Comparison of ENCODE assay signal across 8 cellular contexts in genomic region chr3:49104427-49105291, GRCh38. TPM values are rescaled to one million over a fixed set of nuclear protein-coding genes. Genes with fewer than 3 reads are reported as not detected.
A peak's percentile ranks its signal among the peaks of the same experiment; 100 is the strongest.
DNase-seq lines count a peak whose midpoint lies in the region; ATAC-seq, FAIRE-seq and TF ChIP-seq lines count a peak whose summit lies in the region.

Gene QARS1 (minus strand): TSS chr3:49104757. CDS start chr3:49104733, 24 bp downstream.

- in situ Hi-C loops in HepG2 (cut with HindIII; ENCODE audit: extremely low pct_ligation_motif_present, low pct_unique_long_range_greater_than_20kb) = no loop called here

- 1% methylated on average over 7 of the region's 50 CpGs for WGBS in HepG2 (ENCODE audit: low lambda C conversion rate)

- H4K20me1 ChIP-seq in BLaER1 (no peaks in the 10 kb centered on the region), HepG2 (ENCODE audit: insufficient read depth, low read length) (no peaks in the 10 kb centered on the region)

- H3K4me3 ChIP-seq in BLaER1 = peak within 1 kb of the TSS; percentile 84
- H3K4me3 ChIP-seq in HepG2 (replicated peaks in 1 of 3; ENCODE audit: insufficient read depth in 1 of 3, low read depth in 2 of 3, low read length in 3 of 3) = peak within 1 kb of the TSS; percentile 89 to 94 (median 93)

- no peak within 1 kb of the TSS for H2AFZ ChIP-seq in HepG2 (ENCODE audit: low read length)

- no peak for TF ChIP-seq CTCF in HepG2 (CRISPR knock-in tag; IDR thresholded peaks at IDR 0.05)

- DNase-seq in NCI-H748 treated with DMSO at 0.1 percent for 48 hours (lab: John Stamatoyannopoulos, UW) (peak; percentile 53), dermis blood vessel endothelial cell (peak; percentile 94), HepG2 (ENCODE audit: low spot score) (peak; percentile 94)
- peak; percentile 82 for DNase-seq in activated CD4-positive, alpha-beta T cell treated with anti-CD3 and anti-CD28 coated beads, Interleukin-2, amount 50 U/mL, for 4 hours
- DNase-seq in stimulated activated CD4-positive, alpha-beta T cell treated with anti-CD3 and anti-CD28 coated beads, Interleukin-2, amount 100 ng/mL, for 48 hours = peak; percentile 76 to 81

- TF ChIP-seq EP300 in HepG2 (IDR thresholded peaks at IDR 0.05; ENCODE audit: low read depth in 2 of 2, low read length in 2 of 2) (no peak; a peak in 1 of 4 replicates), HepG2 (CRISPR knock-in tag; IDR thresholded peaks at IDR 0.05; ENCODE audit: borderline replicate concordance) (no peak)

- H3K79me2 ChIP-seq in HepG2 (ENCODE audit: insufficient read depth, low read length) = peaks cover 21% of the 10 kb centered on the region

- H3K9me3 ChIP-seq in BLaER1 (no peaks in the 10 kb centered on the region), HepG2 (ENCODE audit: low read length) (no peaks in the 10 kb centered on the region)

- ATAC-seq in GM19328 (IDR thresholded peaks at IDR 0.05; ENCODE audit: unreplicated experiment) (peak; percentile 79), HG03521 (IDR thresholded peaks at IDR 0.05; ENCODE audit: unreplicated experiment) (peak; percentile 89), HepG2 (peak; percentile 93)

- TSS peak; percentile 92 for BruUV-seq in HepG2 (replicated peaks; lab: Mats Ljungman, UMichigan)

- no peaks in the 10 kb centered on the region for H3K27me3 ChIP-seq in BLaER1
- H3K27me3 ChIP-seq in HepG2 (ENCODE audit: control insufficient read depth in 1 of 2, insufficient read depth in 2 of 2, low read length in 2 of 2) = no peaks in the 10 kb centered on the region

- TF ChIP-seq POLR2A in HepG2 (IDR thresholded peaks at IDR 0.05; ENCODE audit: insufficient read depth in 1 of 2, low read depth in 2 of 2, low read length in 2 of 2) = peak; percentile 80 to 84

- H3K27ac ChIP-seq in BLaER1 (peak within 1 kb of the TSS; percentile 92), HepG2 (ENCODE audit: extremely low read length, insufficient read depth, low read length) (peak within 1 kb of the TSS; percentile 93)

- intact Hi-C loops in HepG2 (cut with micrococcal nuclease; ENCODE audit: unreplicated experiment) = loop anchor here (2.0 kb wide), 1 partner anchor 16 kb away; the partner anchor contains the start of gene USP19

- POLR2A ChIA-PET in HepG2 (lab: Yijun Ruan, JAX) = interaction anchor here (0.6 to 10.0 kb wide), 7 partner anchors 10 to 97 kb away, joined by 3 to 91 read pairs (median 6); partner anchors contain the start of genes IMPDH2, NDUFAF3, QRICH1 and USP19

- H3K4me2 ChIP-seq in BLaER1 (peak within 1 kb of the TSS; percentile 99), HepG2 (ENCODE audit: low read depth, low read length) (peak within 1 kb of the TSS; percentile 94)

- CTCF ChIA-PET in HepG2 (lab: Yijun Ruan, JAX; ENCODE audit: low intra/inter-chr PET ratio, low total read pairs) = no interaction called here

- peak; percentile 94 for FAIRE-seq in HepG2 (lab: Jason Lieb, UNC)

- H3K36me3 ChIP-seq in BLaER1 (peaks cover 78% of the 10 kb centered on the region), HepG2 (replicated peaks in 1 of 2; ENCODE audit: control insufficient read depth in 1 of 2, insufficient read depth in 2 of 2, low read length in 2 of 2) (peaks cover 16 to 45% of the 10 kb centered on the region in 2 experiments)

- no peak; the same call in 1 of the 2 replicates for TF ChIP-seq RAD21 in HepG2 (CRISPR knock-in tag; IDR thresholded peaks at IDR 0.05)

- H3K4me1 ChIP-seq in BLaER1 (peaks cover 32% of the 10 kb centered on the region), HepG2 (ENCODE audit: insufficient read depth, low read length) (peaks cover 24% of the 10 kb centered on the region)

- peak within 1 kb of the TSS; percentile 94 for H3K9ac ChIP-seq in BLaER1
- peak within 1 kb of the TSS; percentile 97 for H3K9ac ChIP-seq in HepG2 (ENCODE audit: insufficient read depth, low read depth, low read length)

TF ChIP-seq in HepG2, 621 proteins besides CTCF, POLR2A, EP300 and RAD21 (continues in another document):
- TF ChIP-seq KLF11 (CRISPR knock-in tag; IDR thresholded peaks at IDR 0.05) (no peak; the same call in 1 of the 2 replicates), ZNF788 (CRISPR knock-in tag; IDR thresholded peaks at IDR 0.05; ENCODE audit: borderline replicate concordance) (peak; percentile 87; the same call in 1 of the 2 replicates), NPAS2 (CRISPR knock-in tag; IDR thresholded peaks at IDR 0.05; ENCODE audit: borderline replicate concordance) (no peak), WIZ (CRISPR knock-in tag; IDR thresholded peaks at IDR 0.05) (no peak), NFKB2 (CRISPR knock-in tag; IDR thresholded peaks at IDR 0.05; ENCODE audit: borderline replicate concordance) (peak; percentile 89; the same call in 1 of the 2 replicates), KMT2B (CRISPR knock-in tag; IDR thresholded peaks at IDR 0.05) (peak; percentile 83), ETV6 (CRISPR knock-in tag; conservative IDR thresholded peaks at IDR 0.05) (peak; percentile 27; the same call in 1 of the 2 replicates), ZHX2 (IDR thresholded peaks at IDR 0.05; ENCODE audit: low read depth) (peak; percentile 81; the same call in 1 of the 2 replicates), ZHX2 (CRISPR knock-in tag; IDR thresholded peaks at IDR 0.05; ENCODE audit: borderline replicate concordance) (no peak), ZSCAN21 (CRISPR knock-in tag; IDR thresholded peaks at IDR 0.05; ENCODE audit: borderline replicate concordance) (peak; percentile 21; the same call in 1 of the 2 replicates)

RNA-seq across cellular contexts. Expression of gene QARS1, which starts in this region (rescaled TPM):
- total RNA-seq in dermis blood vessel endothelial cell = 485 and 565 TPM in 2 replicates
- 307 and 408 TPM in 2 replicates for total RNA-seq in HepG2 (2016; rRNA removed; fragmentation: Illumina TruSeq; extraction: Trizol)
- total RNA-seq in HepG2 (2016; cell fraction: cytosol; rRNA removed; fragmentation: Illumina TruSeq; extraction: Trizol; ENCODE audit: low read depth) = 108 and 142 TPM in 2 replicates
- 307 and 376 TPM in 2 replicates for total RNA-seq in HepG2 (2016; cell fraction: insoluble cytoplasmic fraction; rRNA removed; fragmentation: Illumina TruSeq; extraction: Trizol)
- total RNA-seq in HepG2 (2016; cell fraction: membrane; rRNA removed; fragmentation: Illumina TruSeq; extraction: Trizol) = 314 and 352 TPM in 2 replicates
- 221 and 253 TPM in 2 replicates for total RNA-seq in HepG2 (2016; cell fraction: nucleus; rRNA removed; fragmentation: Illumina TruSeq; extraction: Trizol)
- polyA plus RNA-seq in HepG2 (2011; rRNA removed) = 327 and 419 TPM in 2 replicates
- polyA plus RNA-seq in HepG2 (2011; cell fraction: cytosol; rRNA removed) = 412 and 463 TPM in 2 replicates
- polyA plus RNA-seq in HepG2 (2011; cell fraction: nucleus; rRNA removed) = 959 and 1,022 TPM in 2 replicates
- polyA plus RNA-seq in HepG2 (2012) = 332 and 451 TPM in 2 replicates
- 127 and 157 TPM in 2 replicates for polyA plus RNA-seq in HepG2 (2016; cell fraction: cytosol; fragmentation: Illumina TruSeq; extraction: Trizol; ENCODE audit: low read depth)
- polyA plus RNA-seq in HepG2 (2016; cell fraction: insoluble cytoplasmic fraction; fragmentation: Illumina TruSeq; extraction: Trizol; ENCODE audit: low read depth) = 340 and 376 TPM in 2 replicates
- 292 and 350 TPM in 2 replicates for polyA plus RNA-seq in HepG2 (2016; cell fraction: membrane; fragmentation: Illumina TruSeq; extraction: Trizol; ENCODE audit: low read depth)
- polyA plus RNA-seq in HepG2 (2016; cell fraction: nucleus; fragmentation: Illumina TruSeq; extraction: Trizol; ENCODE audit: insufficient read depth, low read depth) = 430 and 462 TPM in 2 replicates
- polyA minus RNA-seq in HepG2 (2011; rRNA and poly(A)+ RNA removed; ENCODE audit: low replicate concordance) = 258 and 464 TPM in 2 replicates
- 175 and 228 TPM in 2 replicates for polyA minus RNA-seq in HepG2 (2011; cell fraction: cytosol; rRNA and poly(A)+ RNA removed)
- polyA minus RNA-seq in HepG2 (2011; cell fraction: nucleus; rRNA and poly(A)+ RNA removed) = 194 and 201 TPM in 2 replicates

Comparison
In these comparisons a context has a peak if more than half of its experiments do, and no peak if none do; other contexts are left out.
1. Peak in every context shown above with its lines: DNase-seq, ATAC-seq, H3K4me3 ChIP-seq and H3K27ac ChIP-seq.